Comparison of ENCODE assay signal across 20 cellular contexts in the genomic region with DNA sequence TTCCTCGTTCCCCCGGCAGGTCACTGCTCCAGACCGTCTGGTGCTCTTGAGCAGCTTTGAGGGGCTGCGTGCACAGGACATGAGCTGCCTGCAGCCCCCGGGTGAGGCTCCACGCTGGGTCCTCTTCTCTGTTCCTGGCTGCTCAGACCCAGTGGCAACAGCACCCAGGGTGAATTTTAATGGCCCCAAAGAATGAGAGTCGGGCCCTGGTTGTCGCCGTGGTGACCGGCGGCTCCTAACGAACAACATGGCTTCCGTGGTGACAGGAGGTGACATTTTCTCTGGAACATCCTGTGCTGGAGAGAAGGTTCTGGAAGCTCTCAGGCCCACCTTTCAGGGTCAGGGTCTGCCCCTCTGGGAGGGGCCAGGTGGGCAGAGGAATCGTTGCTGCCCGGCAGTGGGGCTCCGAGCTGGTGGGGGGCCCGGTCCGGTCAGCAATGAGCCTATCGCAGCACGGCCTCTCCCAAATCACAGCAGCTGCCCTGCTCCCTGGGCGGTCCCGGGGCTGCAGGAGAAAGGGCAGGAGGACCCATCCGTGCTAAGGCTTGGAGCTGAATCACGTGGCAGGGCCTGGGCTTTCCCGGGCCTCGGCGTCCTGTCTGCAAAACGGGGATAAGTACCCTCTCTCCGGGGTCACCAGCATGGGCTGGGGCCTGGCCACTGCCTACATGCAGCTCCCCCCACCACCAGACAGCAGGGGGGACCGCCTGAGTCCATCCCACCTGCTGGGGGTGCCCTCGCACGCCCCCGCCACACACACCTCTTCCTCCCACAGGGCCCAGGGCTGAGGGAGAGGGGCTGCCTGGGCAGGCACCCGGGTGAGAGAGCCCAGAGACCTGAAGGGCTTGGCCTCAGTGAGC. TPM values are rescaled to one million over a fixed set of nuclear protein-coding genes. Genes with fewer than 3 reads are reported as not detected.
DNase-seq lines count a peak whose midpoint lies in the region; ATAC-seq and TF ChIP-seq lines count a peak whose summit lies in the region.
"Had no signal": no experiment of that assay in that cellular context is flagged by ENCODE, and none has a peak within 500 bp of the region (broad histone marks: within the 10 kb centered on the region; RNA-seq: fewer than 3 reads in every experiment).

No MANE protein-coding gene starts in this region.

- DNase-seq in DMS53 (lab: John Stamatoyannopoulos, UW) (peak; percentile 12), DMS53 treated with DMSO at 0.1 percent for 48 hours (lab: John Stamatoyannopoulos, UW; ENCODE audit: unreplicated experiment) (no peak), right atrium auricular region (ENCODE audit: low spot score) (no peak), Right ventricle myocardium superior (no peak), NCI-H128 (lab: John Stamatoyannopoulos, UW; ENCODE audit: unreplicated experiment) (no peak), NCI-H1092 (lab: John Stamatoyannopoulos, UW) (no peak)
- no peak for DNase-seq in activated CD4-positive, alpha-beta memory T cell treated with anti-CD3 and anti-CD28 coated beads for 36 hours
- DNase-seq: 8988T, Karpas-422, MM.1S, NCI-H1105 treated with DMSO at 0.1 percent for 48 hours, NCI-H2029 treated with DMSO at 0.1 percent for 48 hours, NCI-H226, SHP77 treated with DMSO at 0.1 percent for 48 hours, SW 1271 had no signal

- H3K36me3 ChIP-seq in right atrium auricular region: no peaks in the 10 kb centered on the region

- H3K4me1 ChIP-seq in right atrium auricular region: peaks cover 0 to 41% of the 10 kb centered on the region in 2 donors

- H3K27ac ChIP-seq in right atrium auricular region: peak overlapping the region; percentile 81 to 93

- POLR2A ChIA-PET in activated CD4-positive, alpha-beta memory T cell treated with anti-CD3 and anti-CD28 coated beads for 36 hours (lab: Charles Lee): no interaction called here

- intact Hi-C loops in Right ventricle myocardium superior (cut with DNase I): no loop called here
- intact Hi-C loops in activated CD4-positive, alpha-beta memory T cell treated with anti-CD3 and anti-CD28 coated beads for 36 hours (cut with micrococcal nuclease): no loop called here

- CTCF ChIA-PET in activated CD4-positive, alpha-beta memory T cell treated with anti-CD3 and anti-CD28 coated beads for 36 hours (lab: Charles Lee): interaction anchor here (2.5 kb wide), 1 partner anchor 42 kb away, joined by 7 read pairs; no protein-coding TSS in a partner anchor

- H3K27ac Mint-ChIP-seq in brain: peak overlapping the region in 3 of 5 experiments; percentile 49 to 88 (median 86)
- H3K27ac Mint-ChIP-seq in activated CD4-positive, alpha-beta memory T cell treated with anti-CD3 and anti-CD28 coated beads for 36 hours: no peak overlapping the region
- H3K27ac Mint-ChIP-seq: GM23338; T-helper 2 cell treated with Interferon-gamma antibody and Interleukin-4, amounts not matched to agents 5 μg/mL and 100 μg/mL, for 36 hours had no signal

- no peaks in the 10 kb centered on the region for H3K27me3 Mint-ChIP-seq in brain
- no peaks in the 10 kb centered on the region for H3K27me3 Mint-ChIP-seq in activated CD4-positive, alpha-beta memory T cell treated with anti-CD3 and anti-CD28 coated beads for 36 hours

- no peaks in the 10 kb centered on the region for H3K27me3 ChIP-seq in right atrium auricular region

- H3K4me1 Mint-ChIP-seq in brain: peaks cover 8% of the 10 kb centered on the region
- no peaks in the 10 kb centered on the region for H3K4me1 Mint-ChIP-seq in activated CD4-positive, alpha-beta memory T cell treated with anti-CD3 and anti-CD28 coated beads for 36 hours (ENCODE audit: low read depth)
- H3K4me1 Mint-ChIP-seq: GM23338 had no signal

- TF ChIP-seq CTCF in right atrium auricular region (IDR thresholded peaks at IDR 0.05) (no peak), brain (conservative IDR thresholded peaks at IDR 0.05) (no peak)

- no peaks in the 10 kb centered on the region for H3K36me3 Mint-ChIP-seq in brain
- no peaks in the 10 kb centered on the region for H3K36me3 Mint-ChIP-seq in activated CD4-positive, alpha-beta memory T cell treated with anti-CD3 and anti-CD28 coated beads for 36 hours

- no peak for ATAC-seq in Right ventricle myocardium superior (ENCODE audit: poor library complexity)
- ATAC-seq: GM23338, Panc1 had no signal

- H3K4me3 ChIP-seq in right atrium auricular region: no peak overlapping the region
- H3K4me3 ChIP-seq: GM23338 had no signal

- H3K4me3 Mint-ChIP-seq in brain: no peak overlapping the region
- H3K4me3 Mint-ChIP-seq in activated CD4-positive, alpha-beta memory T cell treated with anti-CD3 and anti-CD28 coated beads for 36 hours: no peak overlapping the region
- H3K4me3 Mint-ChIP-seq: GM23338; T-helper 2 cell treated with Interferon-gamma antibody and Interleukin-4, amounts not matched to agents 5 μg/mL and 100 μg/mL, for 36 hours had no signal

- no peaks in the 10 kb centered on the region for H3K9me3 ChIP-seq in right atrium auricular region

- H3K9me3 Mint-ChIP-seq in brain: no peaks in the 10 kb centered on the region
- H3K9me3 Mint-ChIP-seq in activated CD4-positive, alpha-beta memory T cell treated with anti-CD3 and anti-CD28 coated beads for 36 hours: no peaks in the 10 kb centered on the region
- H3K9me3 Mint-ChIP-seq: GM23338; T-helper 2 cell treated with Interferon-gamma antibody and Interleukin-4, amounts not matched to agents 5 μg/mL and 100 μg/mL, for 36 hours had no signal

RNA-seq across cellular contexts. Expression of gene C1QTNF8, which starts 3.4 kb away (rescaled TPM):
- total RNA-seq in right atrium auricular region (not detected), Right ventricle myocardium superior (0.13 TPM)
- not detected for polyA plus RNA-seq in brain (ENCODE audit: insufficient read depth, low read depth, low replicate concordance)
- not detected for total RNA-seq in activated CD4-positive, alpha-beta memory T cell treated with anti-CD3 and anti-CD28 coated beads for 36 hours
- total RNA-seq: Daoy, GM23338 had no signal
- polyA plus RNA-seq: GM23338 had no signal

RNA-seq across cellular contexts. Expression of gene SSTR5, which starts 26.9 kb away (rescaled TPM):
- total RNA-seq in right atrium auricular region (10 to 100 TPM in 1 of 2 donors, 1 to 10 TPM in 1; 2.7 to 14.1 TPM), Right ventricle myocardium superior (20.8 TPM)
- not detected for polyA plus RNA-seq in brain (ENCODE audit: insufficient read depth, low read depth, low replicate concordance)
- total RNA-seq in activated CD4-positive, alpha-beta memory T cell treated with anti-CD3 and anti-CD28 coated beads for 36 hours: not detected
- total RNA-seq: Daoy had no signal

RNA-seq across cellular contexts. Expression of gene CACNA1H, which starts 53.5 kb away (rescaled TPM):
- total RNA-seq in right atrium auricular region: 1 to 10 TPM; 7.0 to 9.4 TPM
- 4.2 TPM for total RNA-seq in Right ventricle myocardium superior
- polyA plus RNA-seq in brain (ENCODE audit: insufficient read depth, low read depth, low replicate concordance): 7.0 TPM
- under 1 TPM; 0.26 to 0.61 TPM for total RNA-seq in activated CD4-positive, alpha-beta memory T cell treated with anti-CD3 and anti-CD28 coated beads for 36 hours
